In the genomic region with DNA sequence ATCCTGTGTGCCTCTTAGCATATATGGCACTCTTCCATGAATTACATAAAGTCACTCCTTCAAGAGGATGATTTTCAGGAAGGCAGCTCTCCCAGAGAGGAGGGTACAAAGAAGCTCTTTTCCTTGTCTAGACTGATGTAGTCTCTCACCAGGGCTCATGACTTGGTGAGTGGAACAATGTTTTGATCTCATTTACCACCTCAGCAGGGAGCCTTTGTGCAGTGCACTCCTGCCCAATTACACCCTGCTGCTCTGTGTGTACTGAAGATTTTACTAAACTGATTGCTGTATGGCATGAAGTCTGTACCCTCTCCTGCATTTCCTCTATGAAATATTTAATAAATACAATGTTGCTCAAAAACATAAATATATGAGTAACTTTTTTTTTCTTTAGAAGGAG, we compare ENCODE assay signal across 22 cellular contexts.
DNase-seq lines count a peak whose midpoint lies in the region; TF ChIP-seq lines count a peak whose summit lies in the region.
"Had no signal": no experiment of that assay in that cellular context is flagged by ENCODE, and none has a peak within 500 bp of the region (broad histone marks: within the 10 kb centered on the region; RNA-seq: fewer than 3 reads in every experiment).

No MANE protein-coding gene starts in this region.

- H3K27me3 Mint-ChIP-seq in activated T-helper 1 cell treated with anti-CD3 and anti-CD28 coated beads, Interleukin-12 subunit alpha, Interleukin-12 subunit beta, Interleukin-2, Interleukin-4 antibody, amounts not matched to agents 30 ng/mL and 10 ng/mL and 1 ng/mL, durations not matched to agents 14 hours and 24 hours and 36 hours (ENCODE audit: insufficient read depth) = no peaks in the 10 kb centered on the region
- H3K27me3 Mint-ChIP-seq: activated naive CD8-positive, alpha-beta T cell treated with anti-CD3 and anti-CD28 coated beads, Interleukin-2, amount 10 ng/mL, durations not matched to agents 7 days and 5 days; CD8-positive, alpha-beta memory T cell had no signal

- no peaks in the 10 kb centered on the region for H3K79me1 ChIP-seq in neuronal stem cell (ENCODE audit: low read depth, low read length)

- H3K14ac ChIP-seq in neuronal stem cell (ENCODE audit: low read length) = no peak overlapping the region

- H3K36me3 Mint-ChIP-seq in activated T-helper 1 cell treated with anti-CD3 and anti-CD28 coated beads, Interleukin-12 subunit alpha, Interleukin-12 subunit beta, Interleukin-2, Interleukin-4 antibody, amounts not matched to agents 30 ng/mL and 10 ng/mL and 1 ng/mL, durations not matched to agents 14 hours and 24 hours and 36 hours (ENCODE audit: low read depth) = no peaks in the 10 kb centered on the region
- H3K36me3 Mint-ChIP-seq: activated naive CD8-positive, alpha-beta T cell treated with anti-CD3 and anti-CD28 coated beads, Interleukin-2, amount 10 ng/mL, durations not matched to agents 7 days and 5 days; CD8-positive, alpha-beta memory T cell had no signal

- H3K9me3 ChIP-seq in neuronal stem cell (replicated peaks in 1 of 2; ENCODE audit: control insufficient read depth in 2 of 2, insufficient read depth in 1 of 2, low read depth in 1 of 2, low read length in 2 of 2) = no peaks in the 10 kb centered on the region

- no peak overlapping the region for H3K4me3 Mint-ChIP-seq in activated T-helper 1 cell treated with anti-CD3 and anti-CD28 coated beads, Interleukin-12 subunit alpha, Interleukin-12 subunit beta, Interleukin-2, Interleukin-4 antibody, amounts not matched to agents 30 ng/mL and 10 ng/mL and 1 ng/mL, durations not matched to agents 14 hours and 24 hours and 36 hours
- H3K4me3 Mint-ChIP-seq: activated naive CD8-positive, alpha-beta T cell treated with anti-CD3 and anti-CD28 coated beads, Interleukin-2, amount 10 ng/mL, durations not matched to agents 7 days and 5 days; CD8-positive, alpha-beta memory T cell had no signal

- H2BK12ac ChIP-seq in neuronal stem cell (ENCODE audit: low read length) = no peak overlapping the region

- no peak overlapping the region for H3K4me3 ChIP-seq in neuronal stem cell (ENCODE audit: low read length in 2 of 2)
- H3K4me3 ChIP-seq: tibial artery had no signal

- H3K27me3 ChIP-seq in neuronal stem cell (ENCODE audit: control insufficient read depth in 3 of 3, insufficient read depth in 3 of 3, low read depth in 1 of 3, low read length in 3 of 3) = peaks cover 0 to 8% (median 3%) of the 10 kb centered on the region in 3 experiments
- H3K27me3 ChIP-seq: tibial artery had no signal

- no peak overlapping the region for H2AK5ac ChIP-seq in neuronal stem cell (ENCODE audit: low read depth, low read length)

- no peak overlapping the region for H4K8ac ChIP-seq in neuronal stem cell (ENCODE audit: low read depth, low read length)

- no peak overlapping the region for H2BK5ac ChIP-seq in neuronal stem cell (ENCODE audit: low read length)

- H4K91ac ChIP-seq in neuronal stem cell (ENCODE audit: low read depth, low read length, poor library complexity) = no peak overlapping the region

- no peak overlapping the region for H3K9ac ChIP-seq in neuronal stem cell (ENCODE audit: low read depth, low read length, poor library complexity)

- no peak overlapping the region for H2BK15ac ChIP-seq in neuronal stem cell (ENCODE audit: low read length)

- intact Hi-C loops in activated T-helper 1 cell treated with anti-CD3 and anti-CD28 coated beads, Interleukin-12 subunit alpha, Interleukin-12 subunit beta, Interleukin-2, Interleukin-4 antibody, amounts not matched to agents 30 ng/mL and 10 ng/mL and 1 ng/mL, durations not matched to agents 14 hours and 24 hours and 36 hours (cut with micrococcal nuclease) = no loop called here

- no peak overlapping the region for H3K23ac ChIP-seq in neuronal stem cell (ENCODE audit: low read depth, low read length, poor library complexity)

- H3K4me1 ChIP-seq in neuronal stem cell (ENCODE audit: control insufficient read depth in 2 of 2, insufficient read depth in 1 of 2, low read depth in 1 of 2, low read length in 2 of 2) = peaks cover 0 to 9% of the 10 kb centered on the region in 2 donors
- H3K4me1 ChIP-seq: tibial artery had no signal

- peaks cover under 1% of the 10 kb centered on the region for H3K9me3 Mint-ChIP-seq in activated T-helper 1 cell treated with anti-CD3 and anti-CD28 coated beads, Interleukin-12 subunit alpha, Interleukin-12 subunit beta, Interleukin-2, Interleukin-4 antibody, amounts not matched to agents 30 ng/mL and 10 ng/mL and 1 ng/mL, durations not matched to agents 14 hours and 24 hours and 36 hours

- H3K4me1 Mint-ChIP-seq in activated T-helper 1 cell treated with anti-CD3 and anti-CD28 coated beads, Interleukin-12 subunit alpha, Interleukin-12 subunit beta, Interleukin-2, Interleukin-4 antibody, amounts not matched to agents 30 ng/mL and 10 ng/mL and 1 ng/mL, durations not matched to agents 14 hours and 24 hours and 36 hours (ENCODE audit: low read depth) = no peaks in the 10 kb centered on the region
- H3K4me1 Mint-ChIP-seq: activated naive CD8-positive, alpha-beta T cell treated with anti-CD3 and anti-CD28 coated beads, Interleukin-2, amount 10 ng/mL, durations not matched to agents 7 days and 5 days; CD8-positive, alpha-beta memory T cell had no signal

- H3K27ac ChIP-seq in neuronal stem cell (replicated peaks; ENCODE audit: low read length) = no peak overlapping the region
- H3K27ac ChIP-seq: 22Rv1, tibial artery had no signal

- no peak overlapping the region for H3K27ac Mint-ChIP-seq in activated T-helper 1 cell treated with anti-CD3 and anti-CD28 coated beads, Interleukin-12 subunit alpha, Interleukin-12 subunit beta, Interleukin-2, Interleukin-4 antibody, amounts not matched to agents 30 ng/mL and 10 ng/mL and 1 ng/mL, durations not matched to agents 14 hours and 24 hours and 36 hours
- H3K27ac Mint-ChIP-seq: activated naive CD8-positive, alpha-beta T cell treated with anti-CD3 and anti-CD28 coated beads, Interleukin-2, amount 10 ng/mL, durations not matched to agents 7 days and 5 days; CD8-positive, alpha-beta memory T cell had no signal

- H2AFZ ChIP-seq in neuronal stem cell (ENCODE audit: low read length) = no peak overlapping the region

- H3K36me3 ChIP-seq in neuronal stem cell (replicated peaks in 1 of 2; ENCODE audit: control insufficient read depth in 2 of 2, insufficient read depth in 2 of 2, low read length in 2 of 2) = no peaks in the 10 kb centered on the region
- H3K36me3 ChIP-seq: tibial artery had no signal

- no peak overlapping the region for H3K4me2 ChIP-seq in neuronal stem cell (ENCODE audit: insufficient read depth, low read length, poor library complexity, severe bottlenecking)

- DNase-seq in DMS 273 (lab: John Stamatoyannopoulos, UW; ENCODE audit: unreplicated experiment) (peak; percentile 2), DMS 273 treated with DMSO at 0.1 percent for 48 hours (lab: John Stamatoyannopoulos, UW) (no peak), NCI-H2081 treated with DMSO at 0.1 percent for 48 hours (lab: John Stamatoyannopoulos, UW) (peak; percentile 39), neuronal stem cell (ENCODE audit: low spot score) (peak; percentile 31), SKM-1 (lab: John Stamatoyannopoulos, UW; ENCODE audit: unreplicated experiment) (no peak)
- no peak for DNase-seq in activated T-helper 1 cell treated with anti-CD3 and anti-CD28 coated beads, Interleukin-12 subunit alpha, Interleukin-12 subunit beta, Interleukin-2, Interleukin-4 antibody, amounts not matched to agents 30 ng/mL and 10 ng/mL and 1 ng/mL, durations not matched to agents 14 hours and 24 hours and 36 hours (ENCODE audit: low spot score)
- no peak for DNase-seq in activated CD4-positive, alpha-beta T cell treated with anti-CD3 and anti-CD28 coated beads for 1 hour
- DNase-seq: activated CD4-positive, alpha-beta T cell treated with anti-CD3 and anti-CD28 coated beads, Interleukin-2, amount 50 U/mL, for 48 hours; activated CD8-positive, alpha-beta memory T cell treated with anti-CD3 and anti-CD28 coated beads, Interleukin-2, amount 50 U/mL, for 48 hours; activated effector memory CD4-positive, alpha-beta T cell treated with Interleukin-2 at 50 U/mL for 16 hours; activated naive CD8-positive, alpha-beta T cell treated with anti-CD3 and anti-CD28 coated beads, Interleukin-2, amount 10 ng/mL, durations not matched to agents 7 days and 5 days; AML-193; CD8-positive, alpha-beta memory T cell; effector CD8-positive, alpha-beta T cell; mammary epithelial cell; MV-4-11; occipital lobe; stimulated activated CD4-positive, alpha-beta T cell treated with anti-CD3 and anti-CD28 coated beads, Interleukin-4, amount 100 ng/mL, for 1 hour; stimulated activated naive CD4-positive, alpha-beta T cell treated with Interleukin-2 at 50 U/mL for 16 hours; tibial artery had no signal

- H3K18ac ChIP-seq in neuronal stem cell (ENCODE audit: low read length) = no peak overlapping the region

- no peak overlapping the region for H3K4ac ChIP-seq in neuronal stem cell (ENCODE audit: low read length)

- no peak overlapping the region for H2BK120ac ChIP-seq in neuronal stem cell (ENCODE audit: low read depth, low read length)

TF ChIP-seq in PFSK-1, 5 proteins besides CTCF, POLR2A, EP300 and RAD21:
- no peak for TF ChIP-seq POLR2AphosphoS5 (IDR thresholded peaks at IDR 0.05; ENCODE audit: low read depth, low read length)
- TF ChIP-seq TAF1 (IDR thresholded peaks at IDR 0.05; ENCODE audit: borderline replicate concordance, insufficient read depth, low read length) = peak; percentile 27; the same call in 1 of the 2 replicates
- TF ChIP-seq FOXP2 (optimal IDR thresholded peaks at IDR 0.05; ENCODE audit: borderline replicate concordance, extremely low read depth, extremely low read length, insufficient read depth) = no peak
- TF ChIP-seq SIN3A (IDR thresholded peaks at IDR 0.05; ENCODE audit: borderline replicate concordance, insufficient read depth, low read length) = no peak

Comparison
In these comparisons a context has a peak if more than half of its experiments do, and no peak if none do; other contexts are left out.
1. DNase-seq: peak in DMS 273 (single experiment), NCI-H2081 treated with DMSO at 0.1 percent for 48 hours (single experiment) and neuronal stem cell (single experiment); none in DMS 273 treated with DMSO at 0.1 percent for 48 hours (single experiment), activated T-helper 1 cell treated with anti-CD3 and anti-CD28 coated beads, Interleukin-12 subunit alpha, Interleukin-12 subunit beta, Interleukin-2, Interleukin-4 antibody, amounts not matched to agents 30 ng/mL and 10 ng/mL and 1 ng/mL, durations not matched to agents 14 hours and 24 hours and 36 hours (single experiment), activated CD4-positive, alpha-beta T cell treated with anti-CD3 and anti-CD28 coated beads for 1 hour (single experiment) and SKM-1 (single experiment).